Comparison of ENCODE assay signal across 8 cellular contexts in genomic region chr10:31172925-31173324, GRCh38.
"Had no signal": no experiment of that assay in that cellular context is flagged by ENCODE, and none has a peak within 500 bp of the region (broad histone marks: within the 10 kb centered on the region; RNA-seq: fewer than 3 reads in every experiment).

No MANE protein-coding gene starts in this region.

- H3K4me3 ChIP-seq: GM12878 had no signal

- DNase-seq: GDM1, GF-D8 had no signal

- FAIRE-seq: G401.6, GM12878, GM12891, GM12892, GM18507, GM19239 had no signal

- ATAC-seq: GM12878 had no signal
